ENCODE assay signal across 25 cellular contexts in the genomic region with DNA sequence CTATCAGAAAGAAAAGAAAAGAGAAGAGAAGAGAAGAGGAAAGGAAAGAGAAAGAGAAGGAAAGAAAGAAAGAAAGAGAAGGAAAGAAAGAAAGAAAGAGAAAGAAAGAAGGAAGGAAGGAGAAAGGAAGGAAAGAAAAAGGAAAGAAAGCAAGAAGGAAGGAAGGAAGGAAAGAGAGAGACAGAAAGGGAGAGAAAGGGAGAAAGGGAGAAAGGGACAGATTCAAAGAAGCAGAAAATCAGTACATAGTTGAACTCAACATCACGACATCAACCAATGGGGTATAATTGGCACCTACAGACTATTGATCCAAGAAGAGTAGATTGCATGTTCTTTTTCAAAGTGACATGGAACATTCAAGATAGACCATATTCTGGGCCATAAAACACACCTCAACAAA.
"Had no signal": no experiment of that assay in that cellular context is flagged by ENCODE, and none has a peak within 500 bp of the region (broad histone marks: within the 10 kb centered on the region; RNA-seq: fewer than 3 reads in every experiment).

No MANE protein-coding gene starts in this region.

- H3K36me3 Mint-ChIP-seq: mesothelial cell of epicardium had no signal

- H3K4me1 ChIP-seq: colonic mucosa, esophagus muscularis mucosa, left lung, lower lobe of right lung had no signal

- H3K27me3 Mint-ChIP-seq: dendritic cell treated with granulocyte-macrophage colony-stimulating factor and Interleukin-4, amounts not matched to agents 40 ng/mL and 50 ng/mL, for 4 days had no signal

- H3K27ac Mint-ChIP-seq: dendritic cell treated with granulocyte-macrophage colony-stimulating factor and Interleukin-4, amounts not matched to agents 40 ng/mL and 50 ng/mL, for 4 days; effector memory CD8-positive, alpha-beta T cell; mesothelial cell of epicardium; naive B cell had no signal

- H3K27ac ChIP-seq: colonic mucosa, esophagus muscularis mucosa, gastrocnemius medialis, heart right ventricle, left lung, lower lobe of right lung had no signal

- ATAC-seq: effector memory CD8-positive, alpha-beta T cell; gastrocnemius medialis; heart right ventricle; left cardiac atrium; left lung; left ventricle myocardium superior; lower lobe of right lung; mucosa of descending colon; naive thymus-derived CD8-positive, alpha-beta T cell had no signal

- H3K4me1 Mint-ChIP-seq: mesothelial cell of epicardium; naive B cell; naive thymus-derived CD8-positive, alpha-beta T cell had no signal

- H3K9me3 ChIP-seq: colonic mucosa, gastrocnemius medialis had no signal

- H3K4me3 Mint-ChIP-seq: dendritic cell treated with granulocyte-macrophage colony-stimulating factor and Interleukin-4, amounts not matched to agents 40 ng/mL and 50 ng/mL, for 4 days; effector memory CD8-positive, alpha-beta T cell; mesothelial cell of epicardium; naive thymus-derived CD8-positive, alpha-beta T cell had no signal

- FAIRE-seq: endothelial cell of umbilical vein, islet of Langerhans, keratinocyte had no signal

- H3K27me3 ChIP-seq: colonic mucosa, esophagus muscularis mucosa, gastrocnemius medialis, heart right ventricle, left lung had no signal

- H3K4me3 ChIP-seq: colonic mucosa, esophagus muscularis mucosa, gastrocnemius medialis, heart right ventricle, left lung, lower lobe of right lung, mucosa of descending colon had no signal

- H3K36me3 ChIP-seq: colonic mucosa, esophagus muscularis mucosa, gastrocnemius medialis, heart right ventricle, left lung, lower lobe of right lung had no signal

- DNase-seq: colonic mucosa; cortex of kidney; effector CD8-positive, alpha-beta T cell; effector memory CD8-positive, alpha-beta T cell; foreskin fibroblast; foreskin melanocyte; gastrocnemius medialis; glutamatergic neuron; head of caudate nucleus; heart right ventricle; hippocampal formation; left cardiac atrium; left lung; left ventricle myocardium superior; lower lobe of right lung; mesenchymal stem cell; mucosa of descending colon; naive B cell; naive thymus-derived CD8-positive, alpha-beta T cell had no signal
